Comparison of ENCODE assay signal across 9 cellular contexts in the genomic region with DNA sequence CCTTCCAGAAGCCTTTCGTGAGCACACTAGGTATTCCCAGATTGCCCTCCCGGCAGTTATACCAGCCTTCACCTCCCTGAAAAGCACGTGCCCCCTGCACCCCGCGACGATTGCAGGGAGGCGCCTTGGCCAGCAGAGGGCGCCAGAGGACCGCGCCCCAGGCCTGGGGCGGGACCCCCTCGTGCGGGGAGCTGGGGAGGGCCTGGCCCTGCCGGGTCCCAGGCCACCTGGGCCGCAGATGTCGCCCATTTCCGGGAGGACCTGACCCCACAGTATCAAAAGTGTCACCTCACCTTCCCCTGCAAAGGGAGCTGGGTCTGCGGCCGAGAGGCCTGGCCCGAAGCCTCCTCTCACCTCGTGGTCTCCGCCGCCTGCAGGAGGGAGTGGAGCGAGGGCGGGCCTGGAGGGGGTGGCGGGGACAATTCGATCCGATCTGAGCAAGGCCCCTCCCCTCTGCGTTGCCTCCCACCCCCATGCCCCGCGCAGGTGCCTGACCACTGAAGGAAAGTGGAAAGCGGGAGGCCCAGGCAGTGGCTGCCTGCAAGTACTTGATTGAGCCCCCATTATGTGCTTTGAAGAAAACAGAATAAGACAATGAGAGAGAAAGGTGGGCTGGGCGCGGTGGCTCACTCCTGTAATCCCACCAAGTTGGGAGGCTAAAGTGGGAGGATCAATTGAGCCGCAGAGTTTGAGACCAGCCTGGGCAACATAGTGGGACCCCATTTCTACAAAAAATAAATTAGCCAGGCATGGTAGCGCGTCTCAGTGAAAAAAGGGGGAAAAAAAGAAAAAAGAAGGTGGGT. TPM values are rescaled to one million over a fixed set of nuclear protein-coding genes. Genes with fewer than 3 reads are reported as not detected.
DNase-seq lines count a peak whose midpoint lies in the region; ATAC-seq and TF ChIP-seq lines count a peak whose summit lies in the region.
"Had no signal": no experiment of that assay in that cellular context is flagged by ENCODE, and none has a peak within 500 bp of the region (broad histone marks: within the 10 kb centered on the region; RNA-seq: fewer than 3 reads in every experiment).

No MANE protein-coding gene starts in this region.

- BruUV-seq in Panc1 (replicated peaks; lab: Mats Ljungman, UMichigan), result no TSS peak

- H3K36me3 Mint-ChIP-seq in HFFc6 (ENCODE audit: low read depth), result peaks cover 8% of the 10 kb centered on the region
- H3K36me3 Mint-ChIP-seq: IgD-negative memory B cell had no signal

- 32 to 67% methylated on average over 5 to 28 of the region's 37 CpGs for WGBS in transverse colon (ENCODE audit: low coverage in 1 of 2), 2 donors

- TF ChIP-seq CTCF in HFFc6 (IDR thresholded peaks at IDR 0.05) (peak; percentile 100), Panc1 (IDR thresholded peaks at IDR 0.05) (peak; percentile 100), parathyroid adenoma (IDR thresholded peaks at IDR 0.05) (peak; percentile 100), transverse colon (IDR thresholded peaks at IDR 0.05) (peak; percentile 98 to 100 (median 100))

- CTCF ChIA-PET in Panc1 (lab: Charles Lee), result interaction anchor here (0.5 to 4.8 kb wide), 28 partner anchors 9 to 881 kb away, joined by 3 to 97 read pairs (median 4); a partner anchor contains a TSS

- peak overlapping the region in 7 of 10 experiments; percentile 17 to 61 (median 42); a peak in 10 of 20 replicates for H3K4me3 ChIP-seq in BLaER1 treated with 17β-estradiol and CSF1 and Interleukin-3, amounts not matched to agents 10 nM and 100 nM
- H3K4me3 ChIP-seq in Panc1 (ENCODE audit: low read depth in 2 of 2, low read length in 2 of 2) (peak overlapping the region; percentile 31 to 49), parathyroid adenoma (ENCODE audit: low read depth, low read length) (no peak overlapping the region), transverse colon (peak overlapping the region in 2 of 4 donors; percentile 7 to 26)

- no peaks in the 10 kb centered on the region for H3K27me3 ChIP-seq in BLaER1 treated with 17β-estradiol and CSF1 and Interleukin-3, amounts not matched to agents 10 nM and 100 nM
- no peaks in the 10 kb centered on the region for H3K27me3 ChIP-seq in Panc1 (ENCODE audit: control insufficient read depth, insufficient read depth, low read length)
- H3K27me3 ChIP-seq in parathyroid adenoma (ENCODE audit: control insufficient read depth, insufficient read depth, low read length), result no peaks in the 10 kb centered on the region
- peaks cover 11% of the 10 kb centered on the region for H3K27me3 ChIP-seq in transverse colon

- H3K36me3 ChIP-seq in BLaER1 treated with 17β-estradiol and CSF1 and Interleukin-3, amounts not matched to agents 10 nM and 100 nM, result peaks cover 0 to 10% (median 8%) of the 10 kb centered on the region in 11 experiments; a peak in 18 of 22 replicates
- H3K36me3 ChIP-seq in Panc1 (ENCODE audit: control insufficient read depth, insufficient read depth, low read length), result no peaks in the 10 kb centered on the region
- H3K36me3 ChIP-seq in parathyroid adenoma (ENCODE audit: control insufficient read depth, insufficient read depth, low read length), result no peaks in the 10 kb centered on the region
- H3K36me3 ChIP-seq in transverse colon, result no peaks in the 10 kb centered on the region

- peak overlapping the region; percentile 45 to 77 (median 61); a peak in 20 of 22 replicates for H3K9ac ChIP-seq in BLaER1 treated with 17β-estradiol and CSF1 and Interleukin-3, amounts not matched to agents 10 nM and 100 nM
- no peak overlapping the region for H3K9ac ChIP-seq in parathyroid adenoma

- POLR2A ChIA-PET in Panc1 (lab: Charles Lee), result interaction anchor here (0.7 kb wide), 1 partner anchor 92 kb away, joined by 6 read pairs; no protein-coding TSS in a partner anchor

- TF ChIP-seq POLR2A in transverse colon (IDR thresholded peaks at IDR 0.05), result no peak

- H3K4me1 ChIP-seq in BLaER1 treated with 17β-estradiol and CSF1 and Interleukin-3, amounts not matched to agents 10 nM and 100 nM, result peaks cover 23 to 50% (median 47%) of the 10 kb centered on the region in 10 experiments
- peaks cover 11% of the 10 kb centered on the region for H3K4me1 ChIP-seq in Panc1 (ENCODE audit: control insufficient read depth, insufficient read depth, low read length)
- peaks cover 6% of the 10 kb centered on the region for H3K4me1 ChIP-seq in parathyroid adenoma
- H3K4me1 ChIP-seq in transverse colon, result peaks cover 17 to 33% (median 27%) of the 10 kb centered on the region in 4 donors

- ATAC-seq in Panc1 (peak; percentile 73), HG03108 (IDR thresholded peaks at IDR 0.05; ENCODE audit: unreplicated experiment) (no peak)

- H3K4me3 Mint-ChIP-seq in HFFc6, result no peak overlapping the region

- intact Hi-C loops in Panc1 (cut with micrococcal nuclease; ENCODE audit: unreplicated experiment), result loop anchor here (1.0 kb wide), 1 partner anchor 92 kb away; no protein-coding TSS in a partner anchor
- intact Hi-C loops in transverse colon (cut with DNase I; ENCODE audit: low total_unique reads), result loop anchor here (5.0 kb wide), 1 partner anchor 198 kb away; no protein-coding TSS in a partner anchor

- no peaks in the 10 kb centered on the region for H3K79me2 ChIP-seq in parathyroid adenoma

- H3K27ac ChIP-seq in BLaER1 treated with 17β-estradiol and CSF1 and Interleukin-3, amounts not matched to agents 10 nM and 100 nM, result peak overlapping the region in 8 of 11 experiments; percentile 40 to 70 (median 56); a peak in 15 of 22 replicates
- H3K27ac ChIP-seq in Panc1 (ENCODE audit: low read length), result peak overlapping the region; percentile 44; the same call in 1 of the 2 replicates
- no peak overlapping the region for H3K27ac ChIP-seq in parathyroid adenoma
- no peak overlapping the region for H3K27ac ChIP-seq in transverse colon

- TF ChIP-seq EP300 in transverse colon (IDR thresholded peaks at IDR 0.05; ENCODE audit: low read depth), result no peak

- peaks cover 14% of the 10 kb centered on the region for H3K27me3 Mint-ChIP-seq in HFFc6 (ENCODE audit: insufficient read depth)

- in situ Hi-C loops in Panc1 (cut with HindIII; ENCODE audit: low pct_unique_long_range_greater_than_20kb, low sequenced_read_pairs) (no loop called here), transverse colon (cut with MboI; ENCODE audit: low pct_ligation_motif_present in 1 of 4, low pct_unique_long_range_greater_than_20kb in 1 of 4, low sequenced_read_pairs in 3 of 4) (loop anchor here in 1 of 4 donors (5.0 to 10.0 kb wide), 2 partner anchors 93 to 186 kb away; no protein-coding TSS in a partner anchor)

- H3K9me3 Mint-ChIP-seq in HFFc6, result no peaks in the 10 kb centered on the region
- H3K9me3 Mint-ChIP-seq: IgD-negative memory B cell had no signal

- no peak overlapping the region for H3K27ac Mint-ChIP-seq in HFFc6

- no peaks in the 10 kb centered on the region for H3K9me3 ChIP-seq in BLaER1 treated with 17β-estradiol and CSF1 and Interleukin-3, amounts not matched to agents 10 nM and 100 nM (replicated peaks in 1 of 11)
- H3K9me3 ChIP-seq in Panc1 (ENCODE audit: control insufficient read depth, insufficient read depth, low read depth, low read length), result no peaks in the 10 kb centered on the region
- no peaks in the 10 kb centered on the region for H3K9me3 ChIP-seq in parathyroid adenoma (ENCODE audit: control insufficient read depth, low read length)
- no peaks in the 10 kb centered on the region for H3K9me3 ChIP-seq in transverse colon

- H2AFZ ChIP-seq in parathyroid adenoma, result peak overlapping the region; percentile 40

- peak overlapping the region; percentile 71 to 93 (median 84) for H3K4me2 ChIP-seq in BLaER1 treated with 17β-estradiol and CSF1 and Interleukin-3, amounts not matched to agents 10 nM and 100 nM
- H3K4me2 ChIP-seq in parathyroid adenoma (ENCODE audit: low read length), result no peak overlapping the region

- H3K4me1 Mint-ChIP-seq in HFFc6 (ENCODE audit: low read depth), result peaks cover 32% of the 10 kb centered on the region

- H4K20me1 ChIP-seq in BLaER1 treated with 17β-estradiol and CSF1 and Interleukin-3, amounts not matched to agents 10 nM and 100 nM, result peaks cover 0 to 14% (median 13%) of the 10 kb centered on the region in 11 experiments; a peak in 18 of 22 replicates

- DNase-seq in HFFc6, result no peak
- DNase-seq in Panc1 (ENCODE audit: low read depth, low spot score), result no peak
- DNase-seq in activated effector memory CD4-positive, alpha-beta T cell treated with Interleukin-2 at 50 U/mL for 16 hours, result peak; percentile 49
- peak; percentile 54 for DNase-seq in glomerular visceral epithelial cell (ENCODE audit: extremely low spot score)
- DNase-seq in transverse colon, result peak; percentile 57

RNA-seq across cellular contexts. Expression of a gene that starts 3.5 kb away (rescaled TPM):
- 1 to 10 TPM; 4.7 to 6.8 (median 5.2) TPM for total RNA-seq in HFFc6 (2021; fragmentation: NEBNext Ultra II Directional; extraction: Animal tissue kit (Norgen Biotek cat#: 25700))
- total RNA-seq in Panc1 (2021; ENCODE audit: unreplicated experiment), result 8.8 TPM
- polyA plus RNA-seq in Panc1 (2012; ENCODE audit: insufficient read length), result 9.4 TPM
- under 1 TPM in 3 of 4 donors, not detected in 1; 0.32 to 0.41 (median 0.40) TPM for total RNA-seq in transverse colon

RNA-seq across cellular contexts. Expression of a gene that starts 43.0 kb away (rescaled TPM):
- 10 to 100 TPM; 51.6 to 61.0 (median 56.1) TPM for total RNA-seq in HFFc6 (2021; fragmentation: NEBNext Ultra II Directional; extraction: Animal tissue kit (Norgen Biotek cat#: 25700))
- total RNA-seq in Panc1 (2021; ENCODE audit: unreplicated experiment) (70.0 TPM), transverse colon (100 to 1,000 TPM; 108 to 271 (median 217) TPM)
- polyA plus RNA-seq in Panc1 (2012; ENCODE audit: insufficient read length), result 71.9 TPM

Comparison
In these comparisons a context has a peak if more than half of its experiments do, and no peak if none do; other contexts are left out.
1. H3K27ac ChIP-seq: peak in BLaER1 treated with 17β-estradiol and CSF1 and Interleukin-3, amounts not matched to agents 10 nM and 100 nM (8 of 11) and Panc1 (single experiment); none in parathyroid adenoma (single experiment) and transverse colon (0 of 4).
2. DNase-seq: peak in activated effector memory CD4-positive, alpha-beta T cell treated with Interleukin-2 at 50 U/mL for 16 hours (single experiment), glomerular visceral epithelial cell (single experiment) and transverse colon (single experiment); none in HFFc6 (single experiment) and Panc1 (single experiment).
3. Peak in every context shown above with its lines, with median percentiles within 50 percentile points of each other: CTCF ChIP-seq.